Comparison of ENCODE assay signal across 8 cellular contexts in genomic region chr1:231039161-231040018, GRCh38.
DNase-seq lines count a peak whose midpoint lies in the region; ATAC-seq and TF ChIP-seq lines count a peak whose summit lies in the region.

No MANE protein-coding gene starts in this region.

- H3K36me3 ChIP-seq in NT2/D1 (ENCODE audit: insufficient read depth, insufficient read length, low read length) (no peaks in the 10 kb centered on the region), neutrophil (no peaks in the 10 kb centered on the region)

- peaks cover 4% of the 10 kb centered on the region for H3K4me1 ChIP-seq in NT2/D1 (ENCODE audit: insufficient read depth, insufficient read length)
- peaks cover 22 to 27% of the 10 kb centered on the region in 2 experiments for H3K4me1 ChIP-seq in neutrophil (ENCODE audit: control insufficient read depth in 1 of 2, insufficient read depth in 1 of 2, low read depth in 1 of 2, low read length in 1 of 2)

- peak overlapping the region; percentile 80 for H3K9ac ChIP-seq in NT2/D1 (ENCODE audit: insufficient read length, low read depth)

- peak; percentile 37 for ATAC-seq in HG02852 (IDR thresholded peaks at IDR 0.05; ENCODE audit: unreplicated experiment)

- H3K9me3 ChIP-seq in NT2/D1 (ENCODE audit: insufficient read depth, low read length) (peaks cover 2% of the 10 kb centered on the region), neutrophil (peaks cover 3% of the 10 kb centered on the region)

- TF ChIP-seq CTCF in foreskin fibroblast (IDR thresholded peaks at IDR 0.05; ENCODE audit: low read depth, low read length) (no peak), neutrophil (IDR thresholded peaks at IDR 0.05) (no peak)

- DNase-seq in NCI-H1417 (lab: John Stamatoyannopoulos, UW) = peak in 2 of 3 experiments; percentile 45 to 69
- no peak for DNase-seq in NCI-H1417 treated with DMSO at 0.1 percent for 48 hours (lab: John Stamatoyannopoulos, UW)
- DNase-seq in NT2/D1 (ENCODE audit: low read depth, low spot score) = no peak
- DNase-seq in activated T-helper 1 cell treated with Interleukin-2 at 50 U/mL for 16 hours (ENCODE audit: low read depth) = peak; percentile 7
- peak; percentile 30 to 75 for DNase-seq in foreskin fibroblast
- DNase-seq in superior temporal gyrus (ENCODE audit: extremely low spot score) = no peak

- no peak overlapping the region for H3K27ac ChIP-seq in neutrophil

- H3K4me3 ChIP-seq in NT2/D1 (ENCODE audit: insufficient read length, low read depth) = peak overlapping the region; percentile 71
- H3K4me3 ChIP-seq in foreskin fibroblast (ENCODE audit: low read depth in 1 of 2, low read length in 2 of 2) = peak overlapping the region; percentile 57 to 70
- peak overlapping the region; percentile 55 to 58 for H3K4me3 ChIP-seq in neutrophil (ENCODE audit: low read depth in 1 of 2, low read length in 1 of 2)

- peaks cover 50% of the 10 kb centered on the region for H3K27me3 ChIP-seq in NT2/D1 (ENCODE audit: insufficient read depth, insufficient read length)
- peaks cover 90% of the 10 kb centered on the region for H3K27me3 ChIP-seq in neutrophil

Comparison
In these comparisons a context has a peak if more than half of its experiments do, and no peak if none do; other contexts are left out.
1. DNase-seq: peak in NCI-H1417 (2 of 3), activated T-helper 1 cell treated with Interleukin-2 at 50 U/mL for 16 hours (single experiment) and foreskin fibroblast (2 of 2); none in NCI-H1417 treated with DMSO at 0.1 percent for 48 hours (single experiment), NT2/D1 (single experiment) and superior temporal gyrus (single experiment).
2. Peak in every context shown above with its lines, with median percentiles within 50 percentile points of each other: H3K4me3 ChIP-seq.